In the genomic region with DNA sequence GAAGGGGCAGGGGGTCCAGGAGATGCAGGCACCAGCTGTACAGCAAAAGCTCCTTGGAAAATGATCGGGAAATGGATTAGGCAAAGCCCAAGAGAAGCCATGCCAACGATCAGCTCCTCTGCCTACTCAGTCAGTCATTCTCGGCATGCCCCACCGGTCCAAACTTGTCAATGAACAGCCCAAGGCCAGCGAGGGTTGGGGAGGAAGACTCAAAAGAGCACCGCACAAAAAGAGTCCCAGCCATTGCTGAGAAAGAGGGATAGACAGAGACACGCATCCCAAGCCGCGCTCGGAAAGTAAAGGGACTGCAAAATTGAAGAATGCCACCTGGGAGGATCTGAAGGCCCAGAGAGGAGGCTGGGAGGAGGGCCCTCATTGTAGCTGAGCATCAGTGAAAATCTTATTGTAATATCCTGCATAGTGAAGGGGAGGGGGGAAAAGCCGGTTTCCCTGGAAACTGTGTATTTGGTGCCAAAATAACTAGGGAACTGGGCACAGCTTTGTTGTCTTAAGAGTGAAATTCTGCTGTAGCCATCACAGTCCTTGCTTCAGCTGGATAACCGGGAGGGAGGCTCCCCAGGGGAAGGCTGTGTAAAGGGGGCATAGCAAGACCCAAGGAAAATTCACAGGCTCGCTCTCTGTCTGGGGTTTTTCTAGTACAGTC, we compare ENCODE assay signal across 11 cellular contexts. TPM values are rescaled to one million over a fixed set of nuclear protein-coding genes. Genes with fewer than 3 reads are reported as not detected.
DNase-seq lines count a peak whose midpoint lies in the region; ATAC-seq and TF ChIP-seq lines count a peak whose summit lies in the region.
"Had no signal": no experiment of that assay in that cellular context is flagged by ENCODE, and none has a peak within 500 bp of the region (broad histone marks: within the 10 kb centered on the region; RNA-seq: fewer than 3 reads in every experiment).

No MANE protein-coding gene starts in this region.

- no peak for ATAC-seq in activated T-cell treated with anti-CD3 and anti-CD28 coated beads, Interleukin-2, amount 50 U/mL, for 72 hours (replicated peaks in 1 of 2)
- ATAC-seq: activated CD8-positive, alpha-beta T cell treated with anti-CD3 and anti-CD28 coated beads for 36 hours; activated naive CD8-positive, alpha-beta T cell treated with anti-CD3 and anti-CD28 coated beads, Interleukin-2, amount 50 U/mL, for 24 hours had no signal

- H3K36me3 ChIP-seq in iPS-18a (ENCODE audit: control insufficient read depth, low read depth, low read length), result peaks cover 37% of the 10 kb centered on the region
- peaks cover 13% of the 10 kb centered on the region for H3K36me3 ChIP-seq in suprapubic skin
- H3K36me3 ChIP-seq in Karpas-422 (ENCODE audit: insufficient read depth, low read length), result no peaks in the 10 kb centered on the region

- no peak overlapping the region for H3K4me2 ChIP-seq in Karpas-422 (ENCODE audit: low read depth, low read length, poor library complexity, severe bottlenecking)

- H3K9me3 ChIP-seq in iPS-18a (ENCODE audit: control insufficient read depth, low read depth, low read length) (no peaks in the 10 kb centered on the region), suprapubic skin (no peaks in the 10 kb centered on the region), Karpas-422 (ENCODE audit: low read length) (no peaks in the 10 kb centered on the region)
- H3K9me3 ChIP-seq: SJCRH30 had no signal

- no peaks in the 10 kb centered on the region for H3K9me2 ChIP-seq in Karpas-422 (replicated peaks; ENCODE audit: insufficient read depth, low read length)

- H4K20me1 ChIP-seq in Karpas-422 (ENCODE audit: insufficient read depth, low read depth, low read length), result no peaks in the 10 kb centered on the region

- no peak for TF ChIP-seq EP300 in suprapubic skin (IDR thresholded peaks at IDR 0.05)

- H3K4me1 Mint-ChIP-seq in HFFc6 (ENCODE audit: low read depth), result peaks cover 35% of the 10 kb centered on the region
- H3K4me1 Mint-ChIP-seq in activated T-cell treated with anti-CD3 and anti-CD28 coated beads, Interleukin-2, amount 50 U/mL, for 72 hours (ENCODE audit: low read depth), result peaks cover 16% of the 10 kb centered on the region

- no peak overlapping the region for H3K4me3 ChIP-seq in astrocyte of the spinal cord (ENCODE audit: low read depth, low read length)
- H3K4me3 ChIP-seq in iPS-18a (ENCODE audit: low read length), result peak overlapping the region; percentile 72
- H3K4me3 ChIP-seq in suprapubic skin, result peak overlapping the region; percentile 2
- H3K4me3 ChIP-seq in Karpas-422 (ENCODE audit: low read length), result no peak overlapping the region
- H3K4me3 ChIP-seq: lung, SJCRH30 had no signal

- no peak overlapping the region for H2AFZ ChIP-seq in Karpas-422 (ENCODE audit: low read length)

- in situ Hi-C loops in astrocyte of the spinal cord (cut with HindIII; ENCODE audit: low sequenced_read_pairs), result no loop called here

- H3K4me3 Mint-ChIP-seq in HFFc6, result peak overlapping the region; percentile 85
- H3K4me3 Mint-ChIP-seq in activated T-cell treated with anti-CD3 and anti-CD28 coated beads, Interleukin-2, amount 50 U/mL, for 72 hours, result no peak overlapping the region
- H3K4me3 Mint-ChIP-seq: activated CD8-positive, alpha-beta T cell treated with anti-CD3 and anti-CD28 coated beads for 36 hours; activated naive CD8-positive, alpha-beta T cell treated with anti-CD3 and anti-CD28 coated beads, Interleukin-2, amount 50 U/mL, for 24 hours had no signal

- no peaks in the 10 kb centered on the region for H3K27me3 ChIP-seq in iPS-18a (ENCODE audit: control insufficient read depth, insufficient read depth, low read length)
- H3K27me3 ChIP-seq in suprapubic skin, result no peaks in the 10 kb centered on the region
- no peaks in the 10 kb centered on the region for H3K27me3 ChIP-seq in Karpas-422 (ENCODE audit: low read length)
- H3K27me3 ChIP-seq: SJCRH30 had no signal

- H3K4me1 ChIP-seq in iPS-18a (ENCODE audit: control insufficient read depth, low read depth, low read length) (peaks cover 28% of the 10 kb centered on the region), suprapubic skin (peaks cover 61% of the 10 kb centered on the region), Karpas-422 (ENCODE audit: low read length) (peaks cover 23% of the 10 kb centered on the region)

- peaks cover 22% of the 10 kb centered on the region for H3K36me3 Mint-ChIP-seq in HFFc6 (ENCODE audit: low read depth)
- peaks cover 0 to 5% of the 10 kb centered on the region in 2 donors for H3K36me3 Mint-ChIP-seq in activated T-cell treated with anti-CD3 and anti-CD28 coated beads, Interleukin-2, amount 50 U/mL, for 72 hours (ENCODE audit: insufficient read depth in 2 of 2)

- WGBS in suprapubic skin, result 54% methylated on average over 13 of the region's 13 CpGs

- peak overlapping the region; percentile 99 for H3K27ac Mint-ChIP-seq in HFFc6
- no peak overlapping the region for H3K27ac Mint-ChIP-seq in activated T-cell treated with anti-CD3 and anti-CD28 coated beads, Interleukin-2, amount 50 U/mL, for 72 hours
- H3K27ac Mint-ChIP-seq: activated CD8-positive, alpha-beta T cell treated with anti-CD3 and anti-CD28 coated beads for 36 hours; activated naive CD8-positive, alpha-beta T cell treated with anti-CD3 and anti-CD28 coated beads, Interleukin-2, amount 50 U/mL, for 24 hours had no signal

- H3K79me2 ChIP-seq in Karpas-422 (ENCODE audit: low read length), result no peaks in the 10 kb centered on the region

- no peaks in the 10 kb centered on the region for H3K9me3 Mint-ChIP-seq in HFFc6
- H3K9me3 Mint-ChIP-seq in activated T-cell treated with anti-CD3 and anti-CD28 coated beads, Interleukin-2, amount 50 U/mL, for 72 hours, result no peaks in the 10 kb centered on the region
- H3K9me3 Mint-ChIP-seq: activated CD8-positive, alpha-beta T cell treated with anti-CD3 and anti-CD28 coated beads for 36 hours; activated naive CD8-positive, alpha-beta T cell treated with anti-CD3 and anti-CD28 coated beads, Interleukin-2, amount 50 U/mL, for 24 hours had no signal

- no peak for TF ChIP-seq CTCF in HFFc6 (IDR thresholded peaks at IDR 0.05)
- TF ChIP-seq CTCF in astrocyte of the spinal cord (IDR thresholded peaks at IDR 0.05; ENCODE audit: low read depth, low read length), result no peak
- no peak for TF ChIP-seq CTCF in suprapubic skin (IDR thresholded peaks at IDR 0.05)

- peaks cover 7% of the 10 kb centered on the region; the same call in 1 of the 2 replicates for H3K27me3 Mint-ChIP-seq in HFFc6 (ENCODE audit: insufficient read depth)
- no peaks in the 10 kb centered on the region for H3K27me3 Mint-ChIP-seq in activated T-cell treated with anti-CD3 and anti-CD28 coated beads, Interleukin-2, amount 50 U/mL, for 72 hours (ENCODE audit: low read depth)
- H3K27me3 Mint-ChIP-seq: activated CD8-positive, alpha-beta T cell treated with anti-CD3 and anti-CD28 coated beads for 36 hours; activated naive CD8-positive, alpha-beta T cell treated with anti-CD3 and anti-CD28 coated beads, Interleukin-2, amount 50 U/mL, for 24 hours had no signal

- H3K9ac ChIP-seq in iPS-18a (ENCODE audit: low read length) (peak overlapping the region; percentile 91), Karpas-422 (ENCODE audit: low read length) (no peak overlapping the region)

- DNase-seq in HFFc6 (no peak), astrocyte of the spinal cord (ENCODE audit: low read depth, low spot score) (peak; percentile 36), suprapubic skin (ENCODE audit: low spot score in 2 of 2) (no peak), 8988T (no peak), Karpas-422 (no peak)
- no peak for DNase-seq in activated T-cell treated with anti-CD3 and anti-CD28 coated beads, Interleukin-2, amount 50 U/mL, for 72 hours
- DNase-seq: activated CD8-positive, alpha-beta T cell treated with anti-CD3 and anti-CD28 coated beads for 36 hours; activated naive CD8-positive, alpha-beta T cell treated with anti-CD3 and anti-CD28 coated beads, Interleukin-2, amount 50 U/mL, for 24 hours; SJCRH30 had no signal

- H3K27ac ChIP-seq in iPS-18a (ENCODE audit: low read length) (peak overlapping the region; percentile 78), suprapubic skin (peak overlapping the region; percentile 92), Karpas-422 (ENCODE audit: low read length) (no peak overlapping the region)
- H3K27ac ChIP-seq: SJCRH30 had no signal

- TF ChIP-seq POLR2A in suprapubic skin (IDR thresholded peaks at IDR 0.05), result no peak

RNA-seq across cellular contexts. Expression of a gene that starts 4.7 kb away (rescaled TPM):
- total RNA-seq in HFFc6 (2021; fragmentation: NEBNext Ultra II Directional; extraction: Animal tissue kit (Norgen Biotek cat#: 25700)), result 10 to 100 TPM; 15.4 to 24.0 (median 21.5) TPM
- 10 to 100 TPM; 47.8 to 53.7 (median 50.4) TPM for total RNA-seq in suprapubic skin
- 10 to 100 TPM; 43.4 to 47.7 TPM for total RNA-seq in activated T-cell treated with anti-CD3 and anti-CD28 coated beads, Interleukin-2, amount 50 U/mL, for 72 hours
- total RNA-seq in Karpas-422 (2014; rRNA removed; shearing (Covaris generic); ENCODE audit: low replicate concordance), result 39.1 and 102 TPM in 2 replicates

RNA-seq across cellular contexts. Expression of a gene that starts 50.2 kb away (rescaled TPM):
- total RNA-seq in HFFc6 (2021; fragmentation: NEBNext Ultra II Directional; extraction: Animal tissue kit (Norgen Biotek cat#: 25700)), result 10 to 100 TPM; 18.5 to 25.7 (median 22.0) TPM
- total RNA-seq in suprapubic skin, result 10 to 100 TPM; 56.5 to 81.4 (median 71.4) TPM
- total RNA-seq in activated T-cell treated with anti-CD3 and anti-CD28 coated beads, Interleukin-2, amount 50 U/mL, for 72 hours, result 10 to 100 TPM; 35.2 to 39.3 TPM
- total RNA-seq in Karpas-422 (2014; rRNA removed; shearing (Covaris generic); ENCODE audit: low replicate concordance), result 17.6 and 20.3 TPM in 2 replicates

Comparison
In these comparisons a context has a peak if more than half of its experiments do, and no peak if none do; other contexts are left out.
1. H3K4me3 ChIP-seq: peak in iPS-18a (single experiment) and suprapubic skin (single experiment); none in astrocyte of the spinal cord (single experiment) and Karpas-422 (single experiment).